17 cellular contexts compared by ENCODE assay signal in genomic region chr1:234396871-234397270, GRCh38. TPM values are rescaled to one million over a fixed set of nuclear protein-coding genes. Genes with fewer than 3 reads are reported as not detected.
DNase-seq lines count a peak whose midpoint lies in the region; ATAC-seq and TF ChIP-seq lines count a peak whose summit lies in the region.
"Had no signal": no experiment of that assay in that cellular context is flagged by ENCODE, and none has a peak within 500 bp of the region (broad histone marks: within the 10 kb centered on the region; RNA-seq: fewer than 3 reads in every experiment).

No MANE protein-coding gene starts in this region.

- H3K27ac Mint-ChIP-seq in activated T-cell treated with anti-CD3 and anti-CD28 coated beads, Interleukin-2, amount 50 U/mL, for 72 hours = peak overlapping the region; percentile 79
- H3K27ac Mint-ChIP-seq in activated naive CD8-positive, alpha-beta T cell treated with anti-CD3 and anti-CD28 coated beads, Interleukin-2, amount 10 ng/mL, durations not matched to agents 7 days and 5 days = peak overlapping the region; percentile 62
- peak overlapping the region; percentile 63 for H3K27ac Mint-ChIP-seq in stimulated activated memory B cell treated with anti-CD40 and anti-IgM and Interleukin-4, amounts not matched to agents 10 μg/mL and 1 μg/mL and 100 μg/mL, for 72 hours
- H3K27ac Mint-ChIP-seq: endodermal cell, HFFc6, neural progenitor cell had no signal

- POLR2A ChIA-PET in activated naive CD8-positive, alpha-beta T cell treated with anti-CD3 and anti-CD28 coated beads, Interleukin-2, amount 10 ng/mL, durations not matched to agents 7 days and 5 days (lab: Charles Lee) = no interaction called here

- peak overlapping the region in 1 of 2 donors; percentile 12 for H3K4me3 Mint-ChIP-seq in activated T-cell treated with anti-CD3 and anti-CD28 coated beads, Interleukin-2, amount 50 U/mL, for 72 hours
- H3K4me3 Mint-ChIP-seq in activated naive CD8-positive, alpha-beta T cell treated with anti-CD3 and anti-CD28 coated beads, Interleukin-2, amount 10 ng/mL, durations not matched to agents 7 days and 5 days = no peak overlapping the region
- H3K4me3 Mint-ChIP-seq in stimulated activated memory B cell treated with anti-CD40 and anti-IgM and Interleukin-4, amounts not matched to agents 10 μg/mL and 1 μg/mL and 100 μg/mL, for 72 hours = peak overlapping the region; percentile 39
- H3K4me3 Mint-ChIP-seq: endodermal cell, HFFc6, neural progenitor cell had no signal

- H3K36me3 ChIP-seq in H7 (replicated peaks; ENCODE audit: control insufficient read depth, insufficient read depth, low read length) = peaks cover 4% of the 10 kb centered on the region
- H3K36me3 ChIP-seq: uterus had no signal

- no peak for ATAC-seq in activated T-cell treated with anti-CD3 and anti-CD28 coated beads, Interleukin-2, amount 50 U/mL, for 72 hours (replicated peaks in 1 of 2)
- no peak for ATAC-seq in activated naive CD8-positive, alpha-beta T cell treated with anti-CD3 and anti-CD28 coated beads, Interleukin-2, amount 10 ng/mL, durations not matched to agents 7 days and 5 days (ENCODE audit: low read depth)
- ATAC-seq in stimulated activated memory B cell treated with anti-CD40 and anti-IgM and Interleukin-4, amounts not matched to agents 10 μg/mL and 1 μg/mL and 100 μg/mL, for 72 hours = no peak

- no peaks in the 10 kb centered on the region for H3K27me3 Mint-ChIP-seq in activated T-cell treated with anti-CD3 and anti-CD28 coated beads, Interleukin-2, amount 50 U/mL, for 72 hours (ENCODE audit: low read depth)
- H3K27me3 Mint-ChIP-seq in activated naive CD8-positive, alpha-beta T cell treated with anti-CD3 and anti-CD28 coated beads, Interleukin-2, amount 10 ng/mL, durations not matched to agents 7 days and 5 days = no peaks in the 10 kb centered on the region
- no peaks in the 10 kb centered on the region for H3K27me3 Mint-ChIP-seq in stimulated activated memory B cell treated with anti-CD40 and anti-IgM and Interleukin-4, amounts not matched to agents 10 μg/mL and 1 μg/mL and 100 μg/mL, for 72 hours

- peaks cover 47% of the 10 kb centered on the region for H3K4me1 Mint-ChIP-seq in activated T-cell treated with anti-CD3 and anti-CD28 coated beads, Interleukin-2, amount 50 U/mL, for 72 hours (ENCODE audit: low read depth)
- peaks cover 26% of the 10 kb centered on the region for H3K4me1 Mint-ChIP-seq in activated naive CD8-positive, alpha-beta T cell treated with anti-CD3 and anti-CD28 coated beads, Interleukin-2, amount 10 ng/mL, durations not matched to agents 7 days and 5 days
- peaks cover 37% of the 10 kb centered on the region for H3K4me1 Mint-ChIP-seq in stimulated activated memory B cell treated with anti-CD40 and anti-IgM and Interleukin-4, amounts not matched to agents 10 μg/mL and 1 μg/mL and 100 μg/mL, for 72 hours
- H3K4me1 Mint-ChIP-seq: endodermal cell, neural progenitor cell had no signal

- H3K36me3 Mint-ChIP-seq in activated T-cell treated with anti-CD3 and anti-CD28 coated beads, Interleukin-2, amount 50 U/mL, for 72 hours (ENCODE audit: insufficient read depth in 2 of 2) = peaks cover 3 to 5% of the 10 kb centered on the region in 2 donors
- H3K36me3 Mint-ChIP-seq in activated naive CD8-positive, alpha-beta T cell treated with anti-CD3 and anti-CD28 coated beads, Interleukin-2, amount 10 ng/mL, durations not matched to agents 7 days and 5 days = peaks cover 11% of the 10 kb centered on the region
- peaks cover 36% of the 10 kb centered on the region for H3K36me3 Mint-ChIP-seq in stimulated activated memory B cell treated with anti-CD40 and anti-IgM and Interleukin-4, amounts not matched to agents 10 μg/mL and 1 μg/mL and 100 μg/mL, for 72 hours
- H3K36me3 Mint-ChIP-seq: neural progenitor cell had no signal

- no peaks in the 10 kb centered on the region for H3K9me3 Mint-ChIP-seq in activated T-cell treated with anti-CD3 and anti-CD28 coated beads, Interleukin-2, amount 50 U/mL, for 72 hours
- H3K9me3 Mint-ChIP-seq in activated naive CD8-positive, alpha-beta T cell treated with anti-CD3 and anti-CD28 coated beads, Interleukin-2, amount 10 ng/mL, durations not matched to agents 7 days and 5 days = no peaks in the 10 kb centered on the region
- H3K9me3 Mint-ChIP-seq in stimulated activated memory B cell treated with anti-CD40 and anti-IgM and Interleukin-4, amounts not matched to agents 10 μg/mL and 1 μg/mL and 100 μg/mL, for 72 hours = no peaks in the 10 kb centered on the region
- H3K9me3 Mint-ChIP-seq: HFFc6, neural progenitor cell had no signal

- H3K4me3 ChIP-seq in H7 (ENCODE audit: insufficient read depth, low read depth, low read length) = no peak overlapping the region
- H3K4me3 ChIP-seq: hepatocyte, neural progenitor cell, SK-N-MC, uterus had no signal

- TF ChIP-seq CTCF in GM20000 (IDR thresholded peaks at IDR 0.05; ENCODE audit: extremely low read depth, missing control alignments) = no peak

- DNase-seq in activated T-cell treated with anti-CD3 and anti-CD28 coated beads, Interleukin-2, amount 50 U/mL, for 72 hours = no peak
- DNase-seq in activated T-cell treated with anti-CD3 and anti-CD28 coated beads, Interleukin-2, amount 50 U/mL, for 1 hour = no peak
- peak; percentile 36 for DNase-seq in GM20000 (ENCODE audit: low spot score)
- no peak for DNase-seq in activated naive CD8-positive, alpha-beta T cell treated with anti-CD3 and anti-CD28 coated beads, Interleukin-2, amount 10 ng/mL, durations not matched to agents 7 days and 5 days
- DNase-seq in H7 = no peak
- no peak for DNase-seq in AML-193 (lab: John Stamatoyannopoulos, UW)
- no peak for DNase-seq in HT-29 (ENCODE audit: low spot score)
- DNase-seq: Caco-2, endodermal cell, HFFc6, kidney, mesendoderm, uterus had no signal

- H3K27me3 ChIP-seq in H7 (ENCODE audit: control insufficient read depth, insufficient read depth, low read length) = no peaks in the 10 kb centered on the region
- H3K27me3 ChIP-seq: hepatocyte, neural progenitor cell, uterus had no signal

RNA-seq across cellular contexts. Expression of gene COA6, which starts 23.6 kb away (rescaled TPM):
- 10 to 100 TPM; 55.3 to 58.2 TPM for total RNA-seq in activated T-cell treated with anti-CD3 and anti-CD28 coated beads, Interleukin-2, amount 50 U/mL, for 72 hours
- total RNA-seq in activated naive CD8-positive, alpha-beta T cell treated with anti-CD3 and anti-CD28 coated beads, Interleukin-2, amount 10 ng/mL, durations not matched to agents 7 days and 5 days = 10 to 100 TPM; 27.6 to 32.0 TPM
- 56.5 and 66.0 TPM in 2 replicates for total RNA-seq in H7 (2014; rRNA removed; shearing (Covaris generic))
- 40.5 and 42.3 TPM in 2 replicates for total RNA-seq in HT-29 (2014; rRNA removed; shearing (Covaris generic))
